ENCODE assay signal across 10 cellular contexts in the genomic region with DNA sequence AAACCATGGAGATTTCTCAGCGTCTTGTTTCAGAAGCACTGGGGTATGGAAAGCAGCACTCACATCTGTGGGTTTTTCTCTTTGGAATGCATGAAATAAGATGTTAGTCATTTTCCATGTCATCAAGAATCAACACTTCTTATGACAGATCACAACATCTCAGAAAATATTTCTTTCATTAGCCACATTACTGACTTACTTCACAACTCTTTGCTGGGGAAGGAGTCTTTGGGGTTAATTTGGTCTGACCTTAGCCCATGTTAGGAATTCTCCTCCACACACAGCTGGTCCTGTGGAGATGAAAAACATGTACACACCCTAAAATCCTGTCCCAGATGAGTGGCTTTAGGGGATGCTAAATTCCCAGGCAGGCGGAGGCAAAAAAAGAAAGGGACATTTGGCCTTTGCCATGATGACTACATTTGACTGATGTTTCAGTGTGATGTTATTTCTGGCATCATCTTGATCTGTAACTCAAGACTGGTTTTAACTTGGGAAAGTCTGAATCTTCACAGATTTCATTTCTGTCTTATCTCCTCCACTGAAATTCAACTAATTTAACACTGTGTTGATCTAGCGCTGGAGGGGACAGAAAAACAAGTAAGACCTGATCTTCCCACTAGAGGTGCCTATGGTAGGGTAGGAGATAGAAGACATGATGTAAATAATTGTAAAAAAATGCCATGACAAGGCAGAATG.
DNase-seq lines count a peak whose midpoint lies in the region; ATAC-seq, FAIRE-seq and TF ChIP-seq lines count a peak whose summit lies in the region.
"Had no signal": no experiment of that assay in that cellular context is flagged by ENCODE, and none has a peak within 500 bp of the region (broad histone marks: within the 10 kb centered on the region; RNA-seq: fewer than 3 reads in every experiment).

No MANE protein-coding gene starts in this region.

- H3K4me3 ChIP-seq in IMR-90 (ENCODE audit: insufficient read depth, low read depth, low read length): no peak overlapping the region
- no peak overlapping the region for H3K4me3 ChIP-seq in choroid plexus epithelial cell (ENCODE audit: low read depth, low read length)
- H3K4me3 ChIP-seq in prostate gland: no peak overlapping the region

- intact Hi-C loops in IMR-90 (cut with micrococcal nuclease): no loop called here
- intact Hi-C loops in prostate gland (cut with DNase I): no loop called here

- no peak overlapping the region for H3K9ac ChIP-seq in IMR-90 (ENCODE audit: low read depth, low read length)

- no peak for TF ChIP-seq CTCF in IMR-90 (conservative IDR thresholded peaks at IDR 0.05; ENCODE audit: low read depth, low read length)
- TF ChIP-seq CTCF in choroid plexus epithelial cell (conservative IDR thresholded peaks at IDR 0.05; ENCODE audit: low read depth, low read length): no peak
- no peak for TF ChIP-seq CTCF in prostate gland (IDR thresholded peaks at IDR 0.05)

- peak overlapping the region; percentile 17 for H2AK9ac ChIP-seq in IMR-90 (replicated peaks; ENCODE audit: low read depth, low read length, poor library complexity)

- H3K4me1 ChIP-seq in IMR-90 (ENCODE audit: control insufficient read depth, insufficient read depth, low read length): peaks cover 19% of the 10 kb centered on the region
- H3K4me1 ChIP-seq in prostate gland (replicated peaks): no peaks in the 10 kb centered on the region

- peak overlapping the region; percentile 11 for H2BK120ac ChIP-seq in IMR-90 (ENCODE audit: low read depth, low read length)

- H3K27ac ChIP-seq in IMR-90 (ENCODE audit: insufficient read depth, low read length) (no peak overlapping the region), prostate gland (no peak overlapping the region)

- peak overlapping the region; percentile 93 for H2AK5ac ChIP-seq in IMR-90 (ENCODE audit: low read depth, low read length)

- no peak for FAIRE-seq in urothelium cell line (lab: Jason Lieb, UNC)

- POLR2A ChIA-PET in IMR-90 (lab: Charles Lee; ENCODE audit: unreplicated experiment): no interaction called here

- H4K5ac ChIP-seq in IMR-90 (ENCODE audit: low read depth, low read length): peak overlapping the region; percentile 33; the same call in 1 of the 2 replicates

- no peak overlapping the region for H3K56ac ChIP-seq in IMR-90 (ENCODE audit: extremely low read depth, insufficient read depth, low read length)

- H3K14ac ChIP-seq in IMR-90 (replicated peaks; ENCODE audit: low read depth, low read length): peak overlapping the region; percentile 64; the same call in 1 of the 2 replicates

- no peaks in the 10 kb centered on the region for H4K20me1 ChIP-seq in IMR-90 (ENCODE audit: insufficient read depth, low read length)

- peak overlapping the region; percentile 50; the same call in 1 of the 2 replicates for H2BK20ac ChIP-seq in IMR-90 (ENCODE audit: low read depth, low read length)

- no peak for TF ChIP-seq POLR2A in IMR-90 (IDR thresholded peaks at IDR 0.05; ENCODE audit: low read depth, low read length)
- no peak for TF ChIP-seq POLR2A in prostate gland (IDR thresholded peaks at IDR 0.05)

- CTCF ChIA-PET in IMR-90 (lab: Yijun Ruan, JAX): interaction anchor here (0.6 to 1.0 kb wide), 2 partner anchors 89 to 290 kb away, joined by 3 to 4 read pairs; no protein-coding TSS in a partner anchor

- no TSS peak for BruUV-seq in IMR-90 (replicated peaks; lab: Mats Ljungman, UMichigan)

- H3K9me1 ChIP-seq in IMR-90 (ENCODE audit: insufficient read depth, low read length): peaks cover 18% of the 10 kb centered on the region

- H2BK15ac ChIP-seq in IMR-90 (ENCODE audit: low read depth, low read length): peak overlapping the region; percentile 46; the same call in 1 of the 3 replicates

- peak overlapping the region; percentile 35 for H2BK5ac ChIP-seq in IMR-90 (ENCODE audit: low read depth, low read length, poor library complexity, severe bottlenecking)

- DNase-seq in IMR-90: peak; percentile 91
- peak; percentile 93 for DNase-seq in choroid plexus epithelial cell (ENCODE audit: low read depth)
- peak; percentile 89 for DNase-seq in iris pigment epithelial cell (ENCODE audit: low read depth)
- DNase-seq in urothelium cell line (ENCODE audit: low spot score): peak; percentile 58
- DNase-seq in pons (ENCODE audit: low spot score): no peak
- DNase-seq in prostate gland (ENCODE audit: low spot score): no peak
- DNase-seq: NCI-H774, nucleus accumbens, T-helper 2 cell had no signal

- H3K9me3 ChIP-seq in IMR-90 (ENCODE audit: control insufficient read depth, insufficient read depth, low read length): no peaks in the 10 kb centered on the region
- no peaks in the 10 kb centered on the region for H3K9me3 ChIP-seq in prostate gland

- no peak overlapping the region for H2AFZ ChIP-seq in IMR-90 (replicated peaks; ENCODE audit: low read length, poor library complexity)

- peak overlapping the region; percentile 53; the same call in 1 of the 2 replicates for H3K4me2 ChIP-seq in IMR-90 (ENCODE audit: low read depth, low read length)

- no peak overlapping the region for H3K23ac ChIP-seq in IMR-90 (ENCODE audit: low read depth, low read length)

- no CpG with 5 or more reads among the region's 3 CpGs for WGBS in IMR-90 (ENCODE audit: extremely low coverage in 2 of 2, insufficient read length in 1 of 2), 2 experiments
- 86% methylated on average over 3 of the region's 3 CpGs for WGBS in prostate gland

- peaks cover 0 to 24% of the 10 kb centered on the region in 2 experiments; a peak in 2 of 4 replicates for H3K79me1 ChIP-seq in IMR-90 (ENCODE audit: low read depth in 1 of 2, low read length in 2 of 2)

- no peaks in the 10 kb centered on the region for H3K36me3 ChIP-seq in IMR-90 (ENCODE audit: control insufficient read depth, insufficient read depth, low read length)
- no peaks in the 10 kb centered on the region for H3K36me3 ChIP-seq in prostate gland

- peak; percentile 28; the same call in 1 of the 2 replicates for TF ChIP-seq RAD21 in IMR-90 (IDR thresholded peaks at IDR 0.05; ENCODE audit: low read length)

- peak overlapping the region; percentile 55; the same call in 1 of the 2 replicates for H3K18ac ChIP-seq in IMR-90 (ENCODE audit: low read depth, low read length)

- H4K91ac ChIP-seq in IMR-90 (ENCODE audit: insufficient read depth, low read depth, low read length): 0 out of 2 replicates have a peak overlapping the region, but pooled peaks have one; percentile 20

- ATAC-seq in IMR-90 (ENCODE audit: low read depth) (peak; percentile 84), HG03280 (IDR thresholded peaks at IDR 0.05; ENCODE audit: unreplicated experiment) (no peak)

- H3K4ac ChIP-seq in IMR-90 (ENCODE audit: low read depth, low read length): peak overlapping the region; percentile 48; the same call in 1 of the 2 replicates

- peak overlapping the region in 1 of 2 experiments; percentile 45; a peak in 2 of 4 replicates for H4K8ac ChIP-seq in IMR-90 (ENCODE audit: low read depth in 2 of 2, low read length in 2 of 2)

- dilution Hi-C loops in IMR-90 (cut with HindIII; ENCODE audit: low sequenced_read_pairs, unreplicated experiment): no loop called here

- in situ Hi-C loops in IMR-90 (cut with MboI; ENCODE audit: low sequenced_read_pairs): no loop called here

- H3K27me3 ChIP-seq in IMR-90 (ENCODE audit: control insufficient read depth, insufficient read depth, low read length): no peaks in the 10 kb centered on the region
- H3K27me3 ChIP-seq in prostate gland (replicated peaks; ENCODE audit: insufficient read depth): no peaks in the 10 kb centered on the region

TF ChIP-seq in IMR-90, 13 proteins besides CTCF, POLR2A, EP300 and RAD21:
- TF ChIP-seq RFX5 (IDR thresholded peaks at IDR 0.05; ENCODE audit: low read depth, low read length) (no peak), CEBPB (IDR thresholded peaks at IDR 0.05; ENCODE audit: low read depth, low read length) (no peak), FOS (IDR thresholded peaks at IDR 0.05; ENCODE audit: low read depth, low read length) (peak; percentile 2; the same call in 1 of the 2 replicates), BHLHE40 (IDR thresholded peaks at IDR 0.05; ENCODE audit: low read depth, low read length) (peak; percentile 34)
- TF ChIP-seq, protein P1, sequence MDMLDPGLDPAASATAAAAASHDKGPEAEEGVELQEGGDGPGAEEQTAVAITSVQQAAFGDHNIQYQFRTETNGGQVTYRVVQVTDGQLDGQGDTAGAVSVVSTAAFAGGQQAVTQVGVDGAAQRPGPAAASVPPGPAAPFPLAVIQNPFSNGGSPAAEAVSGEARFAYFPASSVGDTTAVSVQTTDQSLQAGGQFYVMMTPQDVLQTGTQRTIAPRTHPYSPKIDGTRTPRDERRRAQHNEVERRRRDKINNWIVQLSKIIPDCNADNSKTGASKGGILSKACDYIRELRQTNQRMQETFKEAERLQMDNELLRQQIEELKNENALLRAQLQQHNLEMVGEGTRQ (IDR thresholded peaks at IDR 0.05; ENCODE audit: low read depth, low read length): no peak

Comparison
In these comparisons a context has a peak if more than half of its experiments do, and no peak if none do; other contexts are left out.
1. DNase-seq: peak in IMR-90 (single experiment), choroid plexus epithelial cell (single experiment), iris pigment epithelial cell (single experiment) and urothelium cell line (single experiment); none in pons (single experiment) and prostate gland (single experiment).